ENCODE assay signal across 17 cellular contexts in genomic region chr9:21078702-21079101, GRCh38. TPM values are rescaled to one million over a fixed set of nuclear protein-coding genes. Genes with fewer than 3 reads are reported as not detected.
DNase-seq lines count a peak whose midpoint lies in the region; TF ChIP-seq lines count a peak whose summit lies in the region.
"Had no signal": no experiment of that assay in that cellular context is flagged by ENCODE, and none has a peak within 500 bp of the region (broad histone marks: within the 10 kb centered on the region; RNA-seq: fewer than 3 reads in every experiment).

No MANE protein-coding gene starts in this region.

- in situ Hi-C loops in SK-MEL-5 (cut with HindIII; ENCODE audit: low pct_unique_long_range_greater_than_20kb, low sequenced_read_pairs): no loop called here

- no peak for TF ChIP-seq CTCF in HL-60 (IDR thresholded peaks at IDR 0.05; ENCODE audit: insufficient read depth, low read length)
- peak; percentile 9 for TF ChIP-seq CTCF in foreskin fibroblast (IDR thresholded peaks at IDR 0.05; ENCODE audit: low read depth, low read length)

- no peak overlapping the region for H3K4me3 ChIP-seq in HL-60 (replicated peaks; ENCODE audit: insufficient read depth, low read length)
- H3K4me3 ChIP-seq in foreskin fibroblast (ENCODE audit: low read depth in 1 of 2, low read length in 2 of 2): no peak overlapping the region
- H3K4me3 ChIP-seq: skin epidermis had no signal

- DNase-seq in ELF-1 (ENCODE audit: low read depth, low spot score): peak; percentile 22
- DNase-seq in HL-60 (ENCODE audit: low read depth in 1 of 2, low spot score in 1 of 2): peak in 1 of 2 experiments; percentile 27
- DNase-seq in SK-MEL-5 (ENCODE audit: low read depth, low spot score): peak; percentile 40
- DNase-seq in foreskin fibroblast: no peak
- no peak for DNase-seq in NCI-H1417 (lab: John Stamatoyannopoulos, UW)
- no peak for DNase-seq in NCI-H748 (lab: John Stamatoyannopoulos, UW; ENCODE audit: unreplicated experiment)
- DNase-seq in stimulated activated CD4-positive, alpha-beta T cell treated with anti-CD3 and anti-CD28 coated beads, Interleukin-1b, Interleukin-23, amount 100 ng/mL, for 48 hours: no peak
- DNase-seq in activated effector memory CD4-positive, alpha-beta T cell treated with anti-CD3 and anti-CD28 coated beads, Interleukin-2, amount 50 U/mL, for 16 hours: no peak
- DNase-seq: activated T-cell treated with anti-CD3 and anti-CD28 coated beads, Interleukin-2, amount 50 U/mL, for 1 hour; CD8-positive, alpha-beta T cell; effector CD4-positive, alpha-beta T cell; NCI-H1105 treated with DMSO at 0.1 percent for 48 hours; NCI-H524 had no signal

- 0 out of 2 replicates have a peak overlapping the region, but pooled peaks have one; percentile 26 for H3K27ac ChIP-seq in HL-60 (replicated peaks)
- H3K27ac ChIP-seq: skin epidermis had no signal

- H3K27me3 ChIP-seq in HL-60 (ENCODE audit: insufficient read depth, poor library complexity, severe bottlenecking): no peaks in the 10 kb centered on the region

RNA-seq across cellular contexts. Expression of gene IFNB1, which starts 1.0 kb away (rescaled TPM):
- not detected in 2 replicates for total RNA-seq in SK-MEL-5 (2014; rRNA removed; shearing (Covaris generic))
- not detected in 2 replicates for polyA plus RNA-seq in SK-MEL-5 (2015; cell fraction: cytosol; rRNA removed)
- polyA plus RNA-seq in SK-MEL-5 (2015; cell fraction: nucleus; rRNA removed): not detected in 2 replicates
- total RNA-seq: CD8-positive, alpha-beta T cell; glomerular endothelial cell; liver; temporal lobe had no signal
- polyA plus RNA-seq: liver had no signal

RNA-seq across cellular contexts. Expression of gene HACD4, which starts 47.3 kb away (rescaled TPM):
- 1.1 and 1.4 TPM in 2 replicates for total RNA-seq in SK-MEL-5 (2014; rRNA removed; shearing (Covaris generic))
- 0.61 and 0.98 TPM in 2 replicates for polyA plus RNA-seq in SK-MEL-5 (2015; cell fraction: cytosol; rRNA removed)
- 0.07 and 0.63 TPM in 2 replicates for polyA plus RNA-seq in SK-MEL-5 (2015; cell fraction: nucleus; rRNA removed)

Comparison
In these comparisons a context has a peak if more than half of its experiments do, and no peak if none do; other contexts are left out.
1. DNase-seq: peak in ELF-1 (single experiment) and SK-MEL-5 (single experiment); none in foreskin fibroblast (0 of 2), NCI-H1417 (0 of 3), NCI-H748 (single experiment), stimulated activated CD4-positive, alpha-beta T cell treated with anti-CD3 and anti-CD28 coated beads, Interleukin-1b, Interleukin-23, amount 100 ng/mL, for 48 hours (single experiment) and activated effector memory CD4-positive, alpha-beta T cell treated with anti-CD3 and anti-CD28 coated beads, Interleukin-2, amount 50 U/mL, for 16 hours (single experiment).